ENCODE assay signal across 6 cellular contexts in genomic region chr12:120261951-120262851, GRCh38. TPM values are rescaled to one million over a fixed set of nuclear protein-coding genes. Genes with fewer than 3 reads are reported as not detected.
DNase-seq lines count a peak whose midpoint lies in the region; ATAC-seq and TF ChIP-seq lines count a peak whose summit lies in the region.

No MANE protein-coding gene starts in this region.

- H3K9me3 ChIP-seq in NT2/D1 (ENCODE audit: insufficient read depth, low read length) = no peaks in the 10 kb centered on the region
- H3K9me3 ChIP-seq in skeletal muscle satellite cell (replicated peaks; ENCODE audit: low read length) = no peaks in the 10 kb centered on the region

- peaks cover 46% of the 10 kb centered on the region for H3K36me3 ChIP-seq in NT2/D1 (ENCODE audit: insufficient read depth, insufficient read length, low read length)
- H3K36me3 ChIP-seq in skeletal muscle satellite cell (ENCODE audit: insufficient read depth, low read length) = peaks cover 52% of the 10 kb centered on the region

- H3K4me1 ChIP-seq in NT2/D1 (ENCODE audit: insufficient read depth, insufficient read length) (peaks cover 35% of the 10 kb centered on the region), skeletal muscle satellite cell (ENCODE audit: control insufficient read depth, insufficient read depth, low read length) (peaks cover 58% of the 10 kb centered on the region)

- TF ChIP-seq CTCF in endothelial cell (IDR thresholded peaks at IDR 0.05; ENCODE audit: unreplicated experiment) = no peak

- peak overlapping the region; percentile 97 for H3K4me2 ChIP-seq in skeletal muscle satellite cell (ENCODE audit: low read length)

- H3K4me1 Mint-ChIP-seq in endothelial cell (ENCODE audit: unreplicated experiment) = peaks cover 77% of the 10 kb centered on the region

- H3K27me3 Mint-ChIP-seq in endothelial cell (ENCODE audit: unreplicated experiment) = peaks cover 9% of the 10 kb centered on the region

- H3K4me3 ChIP-seq in NT2/D1 (ENCODE audit: insufficient read length, low read depth) = no peak overlapping the region
- H3K4me3 ChIP-seq in skeletal muscle satellite cell (ENCODE audit: low read length) = peak overlapping the region; percentile 87

- H3K9ac ChIP-seq in NT2/D1 (ENCODE audit: insufficient read length, low read depth) (peak overlapping the region; percentile 26), skeletal muscle satellite cell (ENCODE audit: low read depth, low read length) (peak overlapping the region; percentile 85)

- H3K4me3 Mint-ChIP-seq in endothelial cell (ENCODE audit: unreplicated experiment) = peak overlapping the region; percentile 100

- H3K36me3 Mint-ChIP-seq in endothelial cell (ENCODE audit: low read depth, unreplicated experiment) = peaks cover 9% of the 10 kb centered on the region

- H3K27me3 ChIP-seq in NT2/D1 (ENCODE audit: insufficient read depth, insufficient read length) (no peaks in the 10 kb centered on the region), skeletal muscle satellite cell (ENCODE audit: control insufficient read depth, insufficient read depth, low read length) (no peaks in the 10 kb centered on the region)

- H3K27ac Mint-ChIP-seq in endothelial cell (ENCODE audit: unreplicated experiment) = peak overlapping the region; percentile 65

- no peaks in the 10 kb centered on the region for H3K9me3 Mint-ChIP-seq in endothelial cell (ENCODE audit: unreplicated experiment)

- DNase-seq in NT2/D1 (ENCODE audit: low read depth, low spot score) (no peak), endothelial cell (ENCODE audit: low spot score) (no peak), NCI-H2029 treated with DMSO at 0.1 percent for 48 hours (lab: John Stamatoyannopoulos, UW) (no peak)

- ATAC-seq in GM21529 (IDR thresholded peaks at IDR 0.05; ENCODE audit: unreplicated experiment) (no peak), GM21619 (IDR thresholded peaks at IDR 0.05; ENCODE audit: unreplicated experiment) (no peak)

RNA-seq across cellular contexts. Expression of gene PXN, which starts 3.3 kb away (rescaled TPM):
- total RNA-seq in endothelial cell (ENCODE audit: unreplicated experiment) = 227 TPM
- 116 and 118 TPM in 2 replicates for total RNA-seq in skeletal muscle satellite cell (2012; rRNA removed)

RNA-seq across cellular contexts. Expression of gene RNU4-2, which starts 29.5 kb away (rescaled TPM):
- 7,223 TPM for total RNA-seq in endothelial cell (ENCODE audit: unreplicated experiment)
- under 0.01 TPM in 2 replicates for total RNA-seq in skeletal muscle satellite cell (2012; rRNA removed)

RNA-seq across cellular contexts. Expression of gene RNU4-1, which starts 30.8 kb away (rescaled TPM):
- total RNA-seq in endothelial cell (ENCODE audit: unreplicated experiment) = 6,066 TPM
- total RNA-seq in skeletal muscle satellite cell (2012; rRNA removed) = under 0.01 TPM in 2 replicates

RNA-seq across cellular contexts. Expression of gene SIRT4, which starts 39.9 kb away (rescaled TPM):
- 1.8 TPM for total RNA-seq in endothelial cell (ENCODE audit: unreplicated experiment)
- 0.22 TPM in 1 of 2 replicates, not detected in the other for total RNA-seq in skeletal muscle satellite cell (2012; rRNA removed)
